Comparison of ENCODE assay signal across 8 cellular contexts in the genomic region with DNA sequence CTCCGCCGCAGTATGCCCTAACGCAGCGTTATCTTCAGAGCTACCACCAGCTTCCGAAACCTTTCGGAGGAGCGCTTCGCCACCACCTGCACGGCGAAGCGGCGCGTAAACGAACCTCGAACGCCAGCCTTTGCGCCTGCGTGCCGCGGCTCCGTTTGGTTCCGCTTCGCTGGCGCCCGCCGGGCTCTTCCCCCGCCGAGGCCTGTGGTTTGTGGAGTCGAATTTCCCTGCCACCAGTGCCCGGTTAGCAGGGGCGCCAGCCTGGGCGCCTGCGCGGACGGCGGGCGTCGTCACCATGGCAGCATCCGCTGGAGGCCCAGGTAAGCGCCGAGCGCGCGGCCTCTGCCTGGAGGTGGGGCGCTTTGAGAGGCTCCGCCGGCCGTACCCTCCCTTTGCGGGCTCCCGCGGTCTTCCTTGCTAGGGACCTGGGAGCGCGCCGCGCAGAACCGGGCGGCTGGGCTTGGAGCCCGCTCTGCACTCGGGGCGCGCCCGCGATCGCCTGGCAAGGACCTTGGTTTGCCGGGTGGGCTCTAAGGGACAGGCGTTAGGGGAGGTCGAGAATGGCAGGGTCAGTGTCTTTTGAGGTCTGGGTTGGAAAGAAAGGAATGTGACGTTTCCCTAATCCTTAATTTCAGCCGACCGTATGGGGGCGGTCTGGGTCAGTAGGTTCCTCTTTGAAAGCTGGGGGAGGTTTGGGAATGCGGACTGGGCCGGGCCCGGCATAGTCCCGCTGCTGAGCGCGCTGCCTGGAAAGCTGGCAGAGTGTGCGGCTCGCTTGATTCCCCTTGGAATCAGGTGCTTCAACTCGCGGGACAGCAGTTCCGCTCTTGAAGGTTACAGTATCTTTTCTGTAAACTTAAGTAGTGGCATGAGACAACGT. TPM values are rescaled to one million over a fixed set of nuclear protein-coding genes. Genes with fewer than 3 reads are reported as not detected.
DNase-seq lines count a peak whose midpoint lies in the region; ATAC-seq and TF ChIP-seq lines count a peak whose summit lies in the region.

A gene with protein sequence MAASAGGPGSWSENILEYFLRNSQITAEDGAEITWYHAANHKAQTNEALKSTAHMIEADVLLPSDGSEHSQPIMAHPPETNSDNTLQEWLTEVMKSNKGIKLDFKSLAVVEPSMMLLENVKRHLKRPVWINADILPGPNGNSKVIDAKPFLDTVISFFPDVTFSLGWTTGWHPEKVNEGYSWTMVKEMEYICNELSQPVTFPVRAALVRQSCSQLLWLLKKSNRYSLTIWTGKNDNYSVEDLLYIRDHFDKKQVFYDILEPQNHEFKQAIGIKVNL (plus strand): TSS at position 272 of the 880 bp plus-strand sequence. CDS start 24 bp downstream, at position 296.

- H3K79me2 ChIP-seq in Loucy (ENCODE audit: insufficient read depth, low read length), result no peaks in the 10 kb centered on the region

- TF ChIP-seq CTCF in Loucy (conservative IDR thresholded peaks at IDR 0.05; ENCODE audit: low read length) (no peak), RWPE2 (IDR thresholded peaks at IDR 0.05; ENCODE audit: poor library complexity, severe bottlenecking) (peak; percentile 69), fibroblast of villous mesenchyme (IDR thresholded peaks at IDR 0.05; ENCODE audit: insufficient read depth, low read depth, low read length) (peak; percentile 12), nephron progenitor cell (IDR thresholded peaks at IDR 0.05) (no peak)

- peak within 1 kb of the TSS; percentile 94 for H2AFZ ChIP-seq in Loucy (ENCODE audit: low read length)

- peaks cover 32% of the 10 kb centered on the region for H3K36me3 Mint-ChIP-seq in nephron progenitor cell (ENCODE audit: low read depth)
- H3K36me3 Mint-ChIP-seq in stimulated activated naive CD8-positive, alpha-beta T cell treated with anti-CD3 and anti-CD28 coated beads, Interleukin-15, Interleukin-2, amounts not matched to agents 100 ng/mL and 50 ng/mL, for 24 hours (ENCODE audit: low read depth), result peaks cover 5% of the 10 kb centered on the region

- H3K36me3 ChIP-seq in H7 (replicated peaks; ENCODE audit: control insufficient read depth, insufficient read depth, low read length) (no peaks in the 10 kb centered on the region), Loucy (ENCODE audit: insufficient read depth, low read length) (no peaks in the 10 kb centered on the region), RWPE2 (ENCODE audit: low read depth) (peaks cover 24% of the 10 kb centered on the region)

- H3K9me3 Mint-ChIP-seq in nephron progenitor cell, result peaks cover 40% of the 10 kb centered on the region
- peaks cover under 1% of the 10 kb centered on the region for H3K9me3 Mint-ChIP-seq in stimulated activated naive CD8-positive, alpha-beta T cell treated with anti-CD3 and anti-CD28 coated beads, Interleukin-15, Interleukin-2, amounts not matched to agents 100 ng/mL and 50 ng/mL, for 24 hours

- H3K27me3 Mint-ChIP-seq in nephron progenitor cell (ENCODE audit: low read depth, poor library complexity), result peaks cover 7% of the 10 kb centered on the region
- H3K27me3 Mint-ChIP-seq in stimulated activated naive CD8-positive, alpha-beta T cell treated with anti-CD3 and anti-CD28 coated beads, Interleukin-15, Interleukin-2, amounts not matched to agents 100 ng/mL and 50 ng/mL, for 24 hours, result peaks cover 29% of the 10 kb centered on the region

- DNase-seq in EL (peak; percentile 90), H7 (peak; percentile 95), RWPE2 (ENCODE audit: low spot score) (peak; percentile 97), activated gamma-delta T cell (lab: John Stamatoyannopoulos, UW) (peak; percentile 14), fibroblast of villous mesenchyme (ENCODE audit: low read depth) (peak; percentile 92), nephron progenitor cell (peak; percentile 91)

- H3F3A ChIP-seq in Loucy (ENCODE audit: low read depth), result no peaks in the 10 kb centered on the region

- peak within 1 kb of the TSS; percentile 59 for H3K27ac ChIP-seq in RWPE2 (ENCODE audit: poor library complexity, severe bottlenecking)

- H3K9me3 ChIP-seq in Loucy (ENCODE audit: insufficient read depth, low read depth, low read length) (no peaks in the 10 kb centered on the region), RWPE2 (ENCODE audit: severe bottlenecking) (no peaks in the 10 kb centered on the region)

- H3K27ac Mint-ChIP-seq in nephron progenitor cell, result peak within 1 kb of the TSS; percentile 69
- no peak within 1 kb of the TSS for H3K27ac Mint-ChIP-seq in stimulated activated naive CD8-positive, alpha-beta T cell treated with anti-CD3 and anti-CD28 coated beads, Interleukin-15, Interleukin-2, amounts not matched to agents 100 ng/mL and 50 ng/mL, for 24 hours

- H3K4me3 ChIP-seq in H7 (ENCODE audit: insufficient read depth, low read depth, low read length), result peak within 1 kb of the TSS; percentile 57
- peak within 1 kb of the TSS; percentile 76 for H3K4me3 ChIP-seq in Loucy (ENCODE audit: low read length, poor library complexity, severe bottlenecking)
- peak within 1 kb of the TSS; percentile 49 for H3K4me3 ChIP-seq in RWPE2 (ENCODE audit: severe bottlenecking)
- H3K4me3 ChIP-seq in fibroblast of villous mesenchyme (ENCODE audit: low read depth, low read length), result peak within 1 kb of the TSS; percentile 80

- no peaks in the 10 kb centered on the region for H3K9me2 ChIP-seq in Loucy (replicated peaks; ENCODE audit: low read depth, low read length)

- H3K27me3 ChIP-seq in H7 (ENCODE audit: control insufficient read depth, insufficient read depth, low read length) (no peaks in the 10 kb centered on the region), Loucy (ENCODE audit: insufficient read depth, low read length, poor library complexity, severe bottlenecking) (no peaks in the 10 kb centered on the region), RWPE2 (ENCODE audit: insufficient read depth, poor library complexity, severe bottlenecking) (no peaks in the 10 kb centered on the region)

- peak within 1 kb of the TSS; percentile 74 for H3K9ac ChIP-seq in Loucy (ENCODE audit: low read depth, low read length, poor library complexity, severe bottlenecking)

- H3K4me3 Mint-ChIP-seq in nephron progenitor cell, result peak within 1 kb of the TSS; percentile 91
- H3K4me3 Mint-ChIP-seq in stimulated activated naive CD8-positive, alpha-beta T cell treated with anti-CD3 and anti-CD28 coated beads, Interleukin-15, Interleukin-2, amounts not matched to agents 100 ng/mL and 50 ng/mL, for 24 hours, result peak within 1 kb of the TSS; percentile 81

- peaks cover 33% of the 10 kb centered on the region for H3K4me1 Mint-ChIP-seq in nephron progenitor cell
- peaks cover 19% of the 10 kb centered on the region for H3K4me1 Mint-ChIP-seq in stimulated activated naive CD8-positive, alpha-beta T cell treated with anti-CD3 and anti-CD28 coated beads, Interleukin-15, Interleukin-2, amounts not matched to agents 100 ng/mL and 50 ng/mL, for 24 hours (ENCODE audit: low read depth)

- H3K4me1 ChIP-seq in Loucy (ENCODE audit: insufficient read depth, low read length, poor library complexity, severe bottlenecking), result peaks cover 6% of the 10 kb centered on the region
- peaks cover 10% of the 10 kb centered on the region for H3K4me1 ChIP-seq in RWPE2 (ENCODE audit: insufficient read depth, poor library complexity, severe bottlenecking)

- H3K4me2 ChIP-seq in Loucy (ENCODE audit: low read depth, low read length, poor library complexity, severe bottlenecking), result peak within 1 kb of the TSS; percentile 77

- ATAC-seq in RWPE2 (ENCODE audit: low read depth), result peak; percentile 96

- no peaks in the 10 kb centered on the region for H4K20me1 ChIP-seq in Loucy (ENCODE audit: insufficient read depth, low read length, poor library complexity, severe bottlenecking)

RNA-seq across cellular contexts. Expression of the gene that starts here (rescaled TPM):
- not detected in 2 replicates for total RNA-seq in H7 (2014; rRNA removed; shearing (Covaris generic))
- total RNA-seq in fibroblast of villous mesenchyme, result 8.6 and 8.7 TPM in 2 replicates

Comparison
In these comparisons a context has a peak if more than half of its experiments do, and no peak if none do; other contexts are left out.
1. Peak in every context shown above with its lines: DNase-seq, ATAC-seq, H3K4me3 ChIP-seq and H3K27ac ChIP-seq.
2. Peak in DNase-seq and H3K4me3 ChIP-seq in H7; RNA of the gene not detected or under 1 TPM.
3. DNase-seq: peak in every context shown above with its lines; median percentile 97 in RWPE2; 95 in H7; 92 in fibroblast of villous mesenchyme; 91 in nephron progenitor cell; 90 in EL; 14 in activated gamma-delta T cell.
4. CTCF ChIP-seq: peak in RWPE2 (single experiment) and fibroblast of villous mesenchyme (single experiment); none in Loucy (single experiment) and nephron progenitor cell (single experiment).